Comparison of ENCODE assay signal across 1 cellular context in the genomic region with DNA sequence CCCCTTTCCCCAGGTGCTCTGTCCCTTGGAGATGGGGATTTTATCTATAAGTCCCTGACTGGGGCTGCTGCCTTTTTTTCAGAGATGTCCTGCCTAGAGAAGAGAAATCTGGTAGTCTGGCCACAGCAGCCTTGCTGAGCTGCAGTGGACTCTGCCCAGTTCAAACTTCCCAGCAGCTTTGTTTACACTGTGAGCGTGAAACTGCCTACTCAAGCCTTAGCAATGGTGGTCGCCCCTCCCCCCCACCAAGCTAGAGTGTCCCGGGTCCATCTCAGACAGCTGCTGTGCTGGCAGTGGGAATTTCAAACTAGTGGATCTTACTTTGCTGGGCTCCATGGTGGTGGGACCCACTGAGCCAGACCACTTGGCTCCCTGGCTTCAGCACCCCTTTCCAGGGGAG.
TF ChIP-seq lines count a peak whose summit lies in the region.

No MANE protein-coding gene starts in this region.

TF ChIP-seq in HepG2, 621 proteins besides CTCF, POLR2A, EP300 and RAD21 (continued from another document and continues in another):
- TF ChIP-seq, protein P1, sequence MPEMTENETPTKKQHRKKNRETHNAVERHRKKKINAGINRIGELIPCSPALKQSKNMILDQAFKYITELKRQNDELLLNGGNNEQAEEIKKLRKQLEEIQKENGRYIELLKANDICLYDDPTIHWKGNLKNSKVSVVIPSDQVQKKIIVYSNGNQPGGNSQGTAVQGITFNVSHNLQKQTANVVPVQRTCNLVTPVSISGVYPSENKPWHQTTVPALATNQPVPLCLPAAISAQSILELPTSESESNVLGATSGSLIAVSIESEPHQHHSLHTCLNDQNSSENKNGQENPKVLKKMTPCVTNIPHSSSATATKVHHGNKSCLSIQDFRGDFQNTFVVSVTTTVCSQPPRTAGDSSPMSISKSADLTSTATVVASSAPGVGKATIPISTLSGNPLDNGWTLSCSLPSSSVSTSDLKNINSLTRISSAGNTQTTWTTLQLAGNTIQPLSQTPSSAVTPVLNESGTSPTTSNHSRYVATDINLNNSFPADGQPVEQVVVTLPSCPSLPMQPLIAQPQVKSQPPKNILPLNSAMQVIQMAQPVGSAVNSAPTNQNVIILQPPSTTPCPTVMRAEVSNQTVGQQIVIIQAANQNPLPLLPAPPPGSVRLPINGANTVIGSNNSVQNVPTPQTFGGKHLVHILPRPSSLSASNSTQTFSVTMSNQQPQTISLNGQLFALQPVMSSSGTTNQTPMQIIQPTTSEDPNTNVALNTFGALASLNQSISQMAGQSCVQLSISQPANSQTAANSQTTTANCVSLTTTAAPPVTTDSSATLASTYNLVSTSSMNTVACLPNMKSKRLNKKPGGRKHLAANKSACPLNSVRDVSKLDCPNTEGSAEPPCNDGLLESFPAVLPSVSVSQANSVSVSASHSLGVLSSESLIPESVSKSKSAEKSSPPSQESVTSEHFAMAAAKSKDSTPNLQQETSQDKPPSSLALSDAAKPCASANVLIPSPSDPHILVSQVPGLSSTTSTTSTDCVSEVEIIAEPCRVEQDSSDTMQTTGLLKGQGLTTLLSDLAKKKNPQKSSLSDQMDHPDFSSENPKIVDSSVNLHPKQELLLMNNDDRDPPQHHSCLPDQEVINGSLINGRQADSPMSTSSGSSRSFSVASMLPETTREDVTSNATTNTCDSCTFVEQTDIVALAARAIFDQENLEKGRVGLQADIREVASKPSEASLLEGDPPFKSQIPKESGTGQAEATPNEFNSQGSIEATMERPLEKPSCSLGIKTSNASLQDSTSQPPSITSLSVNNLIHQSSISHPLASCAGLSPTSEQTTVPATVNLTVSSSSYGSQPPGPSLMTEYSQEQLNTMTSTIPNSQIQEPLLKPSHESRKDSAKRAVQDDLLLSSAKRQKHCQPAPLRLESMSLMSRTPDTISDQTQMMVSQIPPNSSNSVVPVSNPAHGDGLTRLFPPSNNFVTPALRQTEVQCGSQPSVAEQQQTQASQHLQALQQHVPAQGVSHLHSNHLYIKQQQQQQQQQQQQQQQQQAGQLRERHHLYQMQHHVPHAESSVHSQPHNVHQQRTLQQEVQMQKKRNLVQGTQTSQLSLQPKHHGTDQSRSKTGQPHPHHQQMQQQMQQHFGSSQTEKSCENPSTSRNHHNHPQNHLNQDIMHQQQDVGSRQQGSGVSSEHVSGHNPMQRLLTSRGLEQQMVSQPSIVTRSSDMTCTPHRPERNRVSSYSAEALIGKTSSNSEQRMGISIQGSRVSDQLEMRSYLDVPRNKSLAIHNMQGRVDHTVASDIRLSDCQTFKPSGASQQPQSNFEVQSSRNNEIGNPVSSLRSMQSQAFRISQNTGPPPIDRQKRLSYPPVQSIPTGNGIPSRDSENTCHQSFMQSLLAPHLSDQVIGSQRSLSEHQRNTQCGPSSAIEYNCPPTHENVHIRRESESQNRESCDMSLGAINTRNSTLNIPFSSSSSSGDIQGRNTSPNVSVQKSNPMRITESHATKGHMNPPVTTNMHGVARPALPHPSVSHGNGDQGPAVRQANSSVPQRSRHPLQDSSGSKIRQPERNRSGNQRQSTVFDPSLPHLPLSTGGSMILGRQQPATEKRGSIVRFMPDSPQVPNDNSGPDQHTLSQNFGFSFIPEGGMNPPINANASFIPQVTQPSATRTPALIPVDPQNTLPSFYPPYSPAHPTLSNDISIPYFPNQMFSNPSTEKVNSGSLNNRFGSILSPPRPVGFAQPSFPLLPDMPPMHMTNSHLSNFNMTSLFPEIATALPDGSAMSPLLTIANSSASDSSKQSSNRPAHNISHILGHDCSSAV (CRISPR knock-in tag; IDR thresholded peaks at IDR 0.05; ENCODE audit: borderline replicate concordance) = no peak
- no peak for TF ChIP-seq FLYWCH1 (CRISPR knock-in tag; IDR thresholded peaks at IDR 0.05)
- TF ChIP-seq THYN1 (CRISPR knock-in tag; IDR thresholded peaks at IDR 0.05; ENCODE audit: borderline replicate concordance, low read depth) = no peak
- TF ChIP-seq, protein P2, sequence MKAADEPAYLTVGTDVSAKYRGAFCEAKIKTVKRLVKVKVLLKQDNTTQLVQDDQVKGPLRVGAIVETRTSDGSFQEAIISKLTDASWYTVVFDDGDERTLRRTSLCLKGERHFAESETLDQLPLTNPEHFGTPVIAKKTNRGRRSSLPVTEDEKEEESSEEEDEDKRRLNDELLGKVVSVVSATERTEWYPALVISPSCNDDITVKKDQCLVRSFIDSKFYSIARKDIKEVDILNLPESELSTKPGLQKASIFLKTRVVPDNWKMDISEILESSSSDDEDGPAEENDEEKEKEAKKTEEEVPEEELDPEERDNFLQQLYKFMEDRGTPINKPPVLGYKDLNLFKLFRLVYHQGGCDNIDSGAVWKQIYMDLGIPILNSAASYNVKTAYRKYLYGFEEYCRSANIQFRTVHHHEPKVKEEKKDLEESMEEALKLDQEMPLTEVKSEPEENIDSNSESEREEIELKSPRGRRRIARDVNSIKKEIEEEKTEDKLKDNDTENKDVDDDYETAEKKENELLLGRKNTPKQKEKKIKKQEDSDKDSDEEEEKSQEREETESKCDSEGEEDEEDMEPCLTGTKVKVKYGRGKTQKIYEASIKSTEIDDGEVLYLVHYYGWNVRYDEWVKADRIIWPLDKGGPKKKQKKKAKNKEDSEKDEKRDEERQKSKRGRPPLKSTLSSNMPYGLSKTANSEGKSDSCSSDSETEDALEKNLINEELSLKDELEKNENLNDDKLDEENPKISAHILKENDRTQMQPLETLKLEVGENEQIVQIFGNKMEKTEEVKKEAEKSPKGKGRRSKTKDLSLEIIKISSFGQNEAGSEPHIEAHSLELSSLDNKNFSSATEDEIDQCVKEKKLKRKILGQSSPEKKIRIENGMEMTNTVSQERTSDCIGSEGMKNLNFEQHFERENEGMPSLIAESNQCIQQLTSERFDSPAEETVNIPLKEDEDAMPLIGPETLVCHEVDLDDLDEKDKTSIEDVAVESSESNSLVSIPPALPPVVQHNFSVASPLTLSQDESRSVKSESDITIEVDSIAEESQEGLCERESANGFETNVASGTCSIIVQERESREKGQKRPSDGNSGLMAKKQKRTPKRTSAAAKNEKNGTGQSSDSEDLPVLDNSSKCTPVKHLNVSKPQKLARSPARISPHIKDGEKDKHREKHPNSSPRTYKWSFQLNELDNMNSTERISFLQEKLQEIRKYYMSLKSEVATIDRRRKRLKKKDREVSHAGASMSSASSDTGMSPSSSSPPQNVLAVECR (CRISPR knock-in tag; IDR thresholded peaks at IDR 0.05; ENCODE audit: borderline replicate concordance) = peak; percentile 59; the same call in 1 of the 2 replicates
- TF ChIP-seq, protein P3, sequence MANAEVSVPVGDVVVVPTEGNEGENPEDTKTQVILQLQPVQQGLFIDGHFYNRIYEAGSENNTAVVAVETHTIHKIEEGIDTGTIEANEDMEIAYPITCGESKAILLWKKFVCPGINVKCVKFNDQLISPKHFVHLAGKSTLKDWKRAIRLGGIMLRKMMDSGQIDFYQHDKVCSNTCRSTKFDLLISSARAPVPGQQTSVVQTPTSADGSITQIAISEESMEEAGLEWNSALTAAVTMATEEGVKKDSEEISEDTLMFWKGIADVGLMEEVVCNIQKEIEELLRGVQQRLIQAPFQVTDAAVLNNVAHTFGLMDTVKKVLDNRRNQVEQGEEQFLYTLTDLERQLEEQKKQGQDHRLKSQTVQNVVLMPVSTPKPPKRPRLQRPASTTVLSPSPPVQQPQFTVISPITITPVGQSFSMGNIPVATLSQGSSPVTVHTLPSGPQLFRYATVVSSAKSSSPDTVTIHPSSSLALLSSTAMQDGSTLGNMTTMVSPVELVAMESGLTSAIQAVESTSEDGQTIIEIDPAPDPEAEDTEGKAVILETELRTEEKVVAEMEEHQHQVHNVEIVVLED (CRISPR knock-in tag; IDR thresholded peaks at IDR 0.05; ENCODE audit: borderline replicate concordance) = no peak
- TF ChIP-seq SP5 (CRISPR knock-in tag; IDR thresholded peaks at IDR 0.05; ENCODE audit: borderline replicate concordance, low read depth) = 0 out of 2 replicates have a peak, but pooled peaks have one; percentile 37
- no peak for TF ChIP-seq ZSCAN29 (CRISPR knock-in tag; conservative IDR thresholded peaks at IDR 0.05)
- no peak for TF ChIP-seq ZBTB38 (CRISPR knock-in tag; IDR thresholded peaks at IDR 0.05)
- TF ChIP-seq ZNF501 (CRISPR knock-in tag; IDR thresholded peaks at IDR 0.05) = peak; percentile 16; the same call in 1 of the 2 replicates
- no peak for TF ChIP-seq MIER3 (CRISPR knock-in tag; IDR thresholded peaks at IDR 0.05; ENCODE audit: borderline replicate concordance)
- no peak for TF ChIP-seq TEAD2 (CRISPR knock-in tag; IDR thresholded peaks at IDR 0.05)
- no peak for TF ChIP-seq HCFC1 (IDR thresholded peaks at IDR 0.05; ENCODE audit: low read depth, low read length)
- no peak for TF ChIP-seq GATA4 (IDR thresholded peaks at IDR 0.05; ENCODE audit: borderline replicate concordance, low read depth)
- TF ChIP-seq, protein P4, sequence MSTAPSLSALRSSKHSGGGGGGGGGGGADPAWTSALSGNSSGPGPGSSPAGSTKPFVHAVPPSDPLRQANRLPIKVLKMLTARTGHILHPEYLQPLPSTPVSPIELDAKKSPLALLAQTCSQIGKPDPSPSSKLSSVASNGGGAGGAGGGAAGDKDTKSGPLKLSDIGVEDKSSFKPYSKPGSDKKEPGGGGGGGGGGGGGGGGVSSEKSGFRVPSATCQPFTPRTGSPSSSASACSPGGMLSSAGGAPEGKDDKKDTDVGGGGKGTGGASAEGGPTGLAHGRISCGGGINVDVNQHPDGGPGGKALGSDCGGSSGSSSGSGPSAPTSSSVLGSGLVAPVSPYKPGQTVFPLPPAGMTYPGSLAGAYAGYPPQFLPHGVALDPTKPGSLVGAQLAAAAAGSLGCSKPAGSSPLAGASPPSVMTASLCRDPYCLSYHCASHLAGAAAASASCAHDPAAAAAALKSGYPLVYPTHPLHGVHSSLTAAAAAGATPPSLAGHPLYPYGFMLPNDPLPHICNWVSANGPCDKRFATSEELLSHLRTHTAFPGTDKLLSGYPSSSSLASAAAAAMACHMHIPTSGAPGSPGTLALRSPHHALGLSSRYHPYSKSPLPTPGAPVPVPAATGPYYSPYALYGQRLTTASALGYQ (CRISPR knock-in tag; IDR thresholded peaks at IDR 0.05) = 0 out of 2 replicates have a peak, but pooled peaks have one; percentile 30
- no peak for TF ChIP-seq NAIF1 (CRISPR knock-in tag; IDR thresholded peaks at IDR 0.05; ENCODE audit: borderline replicate concordance)
- TF ChIP-seq ZSCAN9 (CRISPR knock-in tag; IDR thresholded peaks at IDR 0.05; ENCODE audit: borderline replicate concordance) = peak; percentile 48; the same call in 1 of the 2 replicates
- no peak for TF ChIP-seq BCL6 (CRISPR knock-in tag; IDR thresholded peaks at IDR 0.05)
- no peak for TF ChIP-seq ZSCAN20 (CRISPR knock-in tag; IDR thresholded peaks at IDR 0.05; ENCODE audit: borderline replicate concordance)
- no peak for TF ChIP-seq MATR3 (CRISPR knock-in tag; IDR thresholded peaks at IDR 0.05)
- no peak for TF ChIP-seq LCORL (IDR thresholded peaks at IDR 0.05)
- peak; percentile 81; the same call in 1 of the 2 replicates for TF ChIP-seq LCORL (CRISPR knock-in tag; IDR thresholded peaks at IDR 0.05)
- no peak for TF ChIP-seq PPARG (CRISPR knock-in tag; conservative IDR thresholded peaks at IDR 0.05)
- TF ChIP-seq ZNF331 (CRISPR knock-in tag; IDR thresholded peaks at IDR 0.05) = peak; percentile 33; the same call in 1 of the 2 replicates
- no peak for TF ChIP-seq FOXM1 (CRISPR knock-in tag; IDR thresholded peaks at IDR 0.05)
- TF ChIP-seq ZNF30 (CRISPR knock-in tag; IDR thresholded peaks at IDR 0.05) = no peak
- peak; percentile 81 for TF ChIP-seq ZNF772 (CRISPR knock-in tag; IDR thresholded peaks at IDR 0.05)
- peak; percentile 55; the same call in 1 of the 2 replicates for TF ChIP-seq ZSCAN25 (CRISPR knock-in tag; IDR thresholded peaks at IDR 0.05)
- TF ChIP-seq, protein P5, sequence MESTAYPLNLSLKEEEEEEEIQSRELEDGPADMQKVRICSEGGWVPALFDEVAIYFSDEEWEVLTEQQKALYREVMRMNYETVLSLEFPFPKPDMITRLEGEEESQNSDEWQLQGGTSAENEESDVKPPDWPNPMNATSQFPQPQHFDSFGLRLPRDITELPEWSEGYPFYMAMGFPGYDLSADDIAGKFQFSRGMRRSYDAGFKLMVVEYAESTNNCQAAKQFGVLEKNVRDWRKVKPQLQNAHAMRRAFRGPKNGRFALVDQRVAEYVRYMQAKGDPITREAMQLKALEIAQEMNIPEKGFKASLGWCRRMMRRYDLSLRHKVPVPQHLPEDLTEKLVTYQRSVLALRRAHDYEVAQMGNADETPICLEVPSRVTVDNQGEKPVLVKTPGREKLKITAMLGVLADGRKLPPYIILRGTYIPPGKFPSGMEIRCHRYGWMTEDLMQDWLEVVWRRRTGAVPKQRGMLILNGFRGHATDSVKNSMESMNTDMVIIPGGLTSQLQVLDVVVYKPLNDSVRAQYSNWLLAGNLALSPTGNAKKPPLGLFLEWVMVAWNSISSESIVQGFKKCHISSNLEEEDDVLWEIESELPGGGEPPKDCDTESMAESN (CRISPR knock-in tag; conservative IDR thresholded peaks at IDR 0.05) = no peak
- TF ChIP-seq SPEN (CRISPR knock-in tag; IDR thresholded peaks at IDR 0.05; ENCODE audit: low read depth) = no peak
- no peak for TF ChIP-seq ZBTB8A (CRISPR knock-in tag; IDR thresholded peaks at IDR 0.05; ENCODE audit: borderline replicate concordance, low read depth)
- TF ChIP-seq, protein P6, sequence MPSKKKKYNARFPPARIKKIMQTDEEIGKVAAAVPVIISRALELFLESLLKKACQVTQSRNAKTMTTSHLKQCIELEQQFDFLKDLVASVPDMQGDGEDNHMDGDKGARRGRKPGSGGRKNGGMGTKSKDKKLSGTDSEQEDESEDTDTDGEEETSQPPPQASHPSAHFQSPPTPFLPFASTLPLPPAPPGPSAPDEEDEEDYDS (CRISPR knock-in tag; IDR thresholded peaks at IDR 0.05) = no peak
- no peak for TF ChIP-seq JARID2 (CRISPR knock-in tag; IDR thresholded peaks at IDR 0.05; ENCODE audit: insufficient replicate concordance)
- TF ChIP-seq, protein P7, sequence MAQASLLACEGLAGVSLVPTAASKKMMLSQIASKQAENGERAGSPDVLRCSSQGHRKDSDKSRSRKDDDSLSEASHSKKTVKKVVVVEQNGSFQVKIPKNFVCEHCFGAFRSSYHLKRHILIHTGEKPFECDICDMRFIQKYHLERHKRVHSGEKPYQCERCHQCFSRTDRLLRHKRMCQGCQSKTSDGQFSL (CRISPR knock-in tag; IDR thresholded peaks at IDR 0.05) = 0 out of 2 replicates have a peak, but pooled peaks have one; percentile 29
- peak; percentile 52; the same call in 1 of the 2 replicates for TF ChIP-seq REPIN1 (CRISPR knock-in tag; IDR thresholded peaks at IDR 0.05; ENCODE audit: borderline replicate concordance, low read depth)
- TF ChIP-seq, protein P8, sequence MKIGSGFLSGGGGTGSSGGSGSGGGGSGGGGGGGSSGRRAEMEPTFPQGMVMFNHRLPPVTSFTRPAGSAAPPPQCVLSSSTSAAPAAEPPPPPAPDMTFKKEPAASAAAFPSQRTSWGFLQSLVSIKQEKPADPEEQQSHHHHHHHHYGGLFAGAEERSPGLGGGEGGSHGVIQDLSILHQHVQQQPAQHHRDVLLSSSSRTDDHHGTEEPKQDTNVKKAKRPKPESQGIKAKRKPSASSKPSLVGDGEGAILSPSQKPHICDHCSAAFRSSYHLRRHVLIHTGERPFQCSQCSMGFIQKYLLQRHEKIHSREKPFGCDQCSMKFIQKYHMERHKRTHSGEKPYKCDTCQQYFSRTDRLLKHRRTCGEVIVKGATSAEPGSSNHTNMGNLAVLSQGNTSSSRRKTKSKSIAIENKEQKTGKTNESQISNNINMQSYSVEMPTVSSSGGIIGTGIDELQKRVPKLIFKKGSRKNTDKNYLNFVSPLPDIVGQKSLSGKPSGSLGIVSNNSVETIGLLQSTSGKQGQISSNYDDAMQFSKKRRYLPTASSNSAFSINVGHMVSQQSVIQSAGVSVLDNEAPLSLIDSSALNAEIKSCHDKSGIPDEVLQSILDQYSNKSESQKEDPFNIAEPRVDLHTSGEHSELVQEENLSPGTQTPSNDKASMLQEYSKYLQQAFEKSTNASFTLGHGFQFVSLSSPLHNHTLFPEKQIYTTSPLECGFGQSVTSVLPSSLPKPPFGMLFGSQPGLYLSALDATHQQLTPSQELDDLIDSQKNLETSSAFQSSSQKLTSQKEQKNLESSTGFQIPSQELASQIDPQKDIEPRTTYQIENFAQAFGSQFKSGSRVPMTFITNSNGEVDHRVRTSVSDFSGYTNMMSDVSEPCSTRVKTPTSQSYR (CRISPR knock-in tag; IDR thresholded peaks at IDR 0.05; ENCODE audit: borderline replicate concordance) = peak; percentile 99
